Comparison of ENCODE assay signal across 15 cellular contexts in the genomic region with DNA sequence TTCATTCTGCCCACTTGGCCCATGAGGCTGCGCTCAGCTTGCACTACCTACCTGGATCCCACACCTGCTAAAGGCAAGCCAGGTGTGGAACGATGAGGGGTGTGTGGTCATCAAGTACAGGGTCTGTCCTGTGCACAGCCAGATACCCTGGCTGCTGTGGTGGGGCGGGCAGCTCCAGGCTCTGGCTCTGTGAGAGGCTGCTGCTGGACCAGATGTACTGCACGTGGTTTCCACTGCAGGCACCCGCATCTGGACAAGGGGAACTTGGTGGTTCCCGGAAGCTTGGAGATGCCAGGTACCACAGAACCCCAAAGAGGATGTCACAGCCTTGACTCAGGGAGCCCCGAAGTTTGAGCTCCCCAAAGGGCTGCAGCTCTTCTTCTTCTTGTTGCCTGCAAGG.
"Had no signal": no experiment of that assay in that cellular context is flagged by ENCODE, and none has a peak within 500 bp of the region (broad histone marks: within the 10 kb centered on the region; RNA-seq: fewer than 3 reads in every experiment).

No MANE protein-coding gene starts in this region.

- H3K4me1 ChIP-seq: foreskin keratinocyte, sigmoid colon, suprapubic skin, thyroid gland, upper lobe of left lung, vagina had no signal

- H3K36me3 ChIP-seq: sigmoid colon, suprapubic skin, thyroid gland, upper lobe of left lung, vagina had no signal

- H3K27ac ChIP-seq: foreskin keratinocyte, hepatocyte, sigmoid colon, skin epidermis, suprapubic skin, thyroid gland, upper lobe of left lung, vagina had no signal

- H3K4me1 Mint-ChIP-seq: naive thymus-derived CD4-positive, alpha-beta T cell; nephron progenitor cell had no signal

- H3K4me3 Mint-ChIP-seq: dendritic cell treated with granulocyte-macrophage colony-stimulating factor and Interleukin-4, amounts not matched to agents 40 ng/mL and 50 ng/mL, for 4 days; naive thymus-derived CD4-positive, alpha-beta T cell; nephron progenitor cell had no signal

- H3K27me3 ChIP-seq: foreskin keratinocyte, hepatocyte, sigmoid colon, suprapubic skin, thyroid gland, upper lobe of left lung, vagina had no signal

- H3K4me3 ChIP-seq: hepatocyte, sigmoid colon, skin epidermis, suprapubic skin, thyroid gland, upper lobe of left lung, vagina had no signal

- H3K27ac Mint-ChIP-seq: dendritic cell treated with granulocyte-macrophage colony-stimulating factor and Interleukin-4, amounts not matched to agents 40 ng/mL and 50 ng/mL, for 4 days; naive thymus-derived CD4-positive, alpha-beta T cell; nephron progenitor cell had no signal

- H3K27me3 Mint-ChIP-seq: dendritic cell treated with granulocyte-macrophage colony-stimulating factor and Interleukin-4, amounts not matched to agents 40 ng/mL and 50 ng/mL, for 4 days; naive thymus-derived CD4-positive, alpha-beta T cell had no signal

- DNase-seq: foreskin keratinocyte; left colon; mammary epithelial cell; naive thymus-derived CD4-positive, alpha-beta T cell; nephron progenitor cell; sigmoid colon; stimulated activated CD4-positive, alpha-beta T cell treated with anti-CD3 and anti-CD28 coated beads, Interleukin-12 subunit alpha, Interleukin-12 subunit beta, amount 100 ng/mL, for 4 hours; stimulated activated naive CD4-positive, alpha-beta T cell treated with Interleukin-2 at 50 U/mL for 16 hours; thyroid gland had no signal

- ATAC-seq: foreskin keratinocyte; left colon; naive thymus-derived CD4-positive, alpha-beta T cell had no signal

- H3K9me3 ChIP-seq: thyroid gland had no signal

- H3K36me3 Mint-ChIP-seq: naive thymus-derived CD4-positive, alpha-beta T cell had no signal
